In genomic region chr3:52108302-52109232, GRCh38 we compare ENCODE assay signal across 10 cellular contexts. TPM values are rescaled to one million over a fixed set of nuclear protein-coding genes. Genes with fewer than 3 reads are reported as not detected.
A peak's percentile ranks its signal among the peaks of the same experiment; 100 is the strongest.
DNase-seq lines count a peak whose midpoint lies in the region; TF ChIP-seq lines count a peak whose summit lies in the region.
"Had no signal": no experiment of that assay in that cellular context is flagged by ENCODE, and none has a peak within 500 bp of the region (broad histone marks: within the 10 kb centered on the region; RNA-seq: fewer than 3 reads in every experiment).

No MANE protein-coding gene starts in this region.

- H2BK120ac ChIP-seq in mesendoderm (ENCODE audit: low read depth, low read length): no peak overlapping the region

- H3K56ac ChIP-seq in mesendoderm (ENCODE audit: low read length): no peak overlapping the region

- H2BK5ac ChIP-seq in mesendoderm (ENCODE audit: low read length): no peak overlapping the region

- H3K4me3 Mint-ChIP-seq in MCF 10A (ENCODE audit: unreplicated experiment): no peak overlapping the region
- no peak overlapping the region for H3K4me3 Mint-ChIP-seq in CD8-positive, alpha-beta memory T cell
- H3K4me3 Mint-ChIP-seq: activated naive CD8-positive, alpha-beta T cell had no signal

- H4K8ac ChIP-seq in mesendoderm (ENCODE audit: low read depth, low read length): no peak overlapping the region

- H3K18ac ChIP-seq in mesendoderm (ENCODE audit: low read length): no peak overlapping the region

- WGBS in mammary epithelial cell (ENCODE audit: low coverage, missing lambda C conversion rate): 94% methylated on average over 19 of the region's 20 CpGs
- WGBS in mesendoderm (ENCODE audit: extremely low coverage, insufficient coverage, low lambda C conversion rate): no CpG with 5 or more reads among the region's 20 CpGs

- in situ Hi-C loops in mammary epithelial cell (cut with MboI; ENCODE audit: low sequenced_read_pairs in 2 of 2): no loop called here

- DNase-seq in MCF 10A (ENCODE audit: unreplicated experiment) (no peak), mammary epithelial cell (no peak), mesendoderm (peak; percentile 35), glomerular visceral epithelial cell (ENCODE audit: extremely low spot score) (no peak), NCI-H1105 treated with DMSO at 0.1 percent for 48 hours (lab: John Stamatoyannopoulos, UW) (no peak), H4 (ENCODE audit: low spot score) (no peak)
- no peak for DNase-seq in CD8-positive, alpha-beta memory T cell
- DNase-seq: SHP77 had no signal

- peaks cover 7% of the 10 kb centered on the region for H3K4me1 Mint-ChIP-seq in MCF 10A (ENCODE audit: insufficient read depth, unreplicated experiment)
- H3K4me1 Mint-ChIP-seq in CD8-positive, alpha-beta memory T cell: peaks cover 0 to 3% (median 0%) of the 10 kb centered on the region in 3 donors

- H3K27ac ChIP-seq in mammary epithelial cell (ENCODE audit: insufficient read depth, low read depth, low read length) (no peak overlapping the region), cingulate gyrus (ENCODE audit: low read depth, low read length) (peak overlapping the region; percentile 89), mesendoderm (ENCODE audit: low read depth, low read length) (no peak overlapping the region)
- no peak overlapping the region for H3K27ac ChIP-seq in CD8-positive, alpha-beta memory T cell (ENCODE audit: low read depth, low read length)

- BruUV-seq in MCF 10A (replicated peaks; lab: Mats Ljungman, UMichigan) (no TSS peak), mammary epithelial cell (replicated peaks; lab: Mats Ljungman, UMichigan) (no TSS peak)

- no peak overlapping the region for H4K5ac ChIP-seq in mesendoderm (ENCODE audit: low read length)

- H3K4me1 ChIP-seq in mammary epithelial cell (ENCODE audit: insufficient read depth, low read length) (peaks cover 21% of the 10 kb centered on the region), mesendoderm (ENCODE audit: control insufficient read depth, low read depth, low read length) (no peaks in the 10 kb centered on the region)
- no peaks in the 10 kb centered on the region for H3K4me1 ChIP-seq in CD8-positive, alpha-beta memory T cell (ENCODE audit: insufficient read depth, low read length)

- peak overlapping the region; percentile 39 for H3K27ac Mint-ChIP-seq in MCF 10A (ENCODE audit: low read depth, unreplicated experiment)
- no peak overlapping the region for H3K27ac Mint-ChIP-seq in CD8-positive, alpha-beta memory T cell
- H3K27ac Mint-ChIP-seq: activated naive CD8-positive, alpha-beta T cell had no signal

- no peak overlapping the region for H2AK5ac ChIP-seq in mesendoderm (ENCODE audit: low read length)

- no peak overlapping the region for H2AFZ ChIP-seq in mammary epithelial cell (ENCODE audit: low read depth, low read length)

- no peaks in the 10 kb centered on the region for H3K27me3 ChIP-seq in mammary epithelial cell (ENCODE audit: insufficient read depth, low read length)
- H3K27me3 ChIP-seq in mesendoderm (ENCODE audit: insufficient read depth, low read length, poor library complexity): no peaks in the 10 kb centered on the region
- no peaks in the 10 kb centered on the region for H3K27me3 ChIP-seq in CD8-positive, alpha-beta memory T cell (ENCODE audit: insufficient read depth, low read length, poor library complexity, severe bottlenecking)

- H3K27me3 Mint-ChIP-seq in MCF 10A (ENCODE audit: insufficient read depth, unreplicated experiment): no peaks in the 10 kb centered on the region
- no peaks in the 10 kb centered on the region for H3K27me3 Mint-ChIP-seq in CD8-positive, alpha-beta memory T cell
- H3K27me3 Mint-ChIP-seq: activated naive CD8-positive, alpha-beta T cell had no signal

- H3K4ac ChIP-seq in mesendoderm (ENCODE audit: low read depth, low read length): no peak overlapping the region

- H3K79me1 ChIP-seq in mesendoderm (ENCODE audit: low read length): no peaks in the 10 kb centered on the region

- no peak overlapping the region for H3K4me2 ChIP-seq in mammary epithelial cell (ENCODE audit: insufficient read depth, low read depth, low read length)
- H3K4me2 ChIP-seq in mesendoderm (ENCODE audit: low read length): no peak overlapping the region

- peaks cover 11% of the 10 kb centered on the region for H3K36me3 Mint-ChIP-seq in MCF 10A (ENCODE audit: insufficient read depth, unreplicated experiment)
- H3K36me3 Mint-ChIP-seq in CD8-positive, alpha-beta memory T cell: no peaks in the 10 kb centered on the region

- H3K36me3 ChIP-seq in mammary epithelial cell (ENCODE audit: insufficient read depth, low read length) (no peaks in the 10 kb centered on the region), mesendoderm (ENCODE audit: control insufficient read depth, insufficient read depth, low read length) (no peaks in the 10 kb centered on the region)
- H3K36me3 ChIP-seq in CD8-positive, alpha-beta memory T cell (ENCODE audit: insufficient read depth, low read length): no peaks in the 10 kb centered on the region

- POLR2A ChIA-PET in MCF 10A (lab: Yijun Ruan, JAX): interaction anchor here (0.8 to 0.9 kb wide), 3 partner anchors 8 to 24 kb away, joined by 3 to 7 read pairs (median 4); no protein-coding TSS in a partner anchor
- POLR2A ChIA-PET in CD8-positive, alpha-beta memory T cell (lab: Charles Lee): no interaction called here

- dilution Hi-C loops in mammary epithelial cell (cut with HindIII; ENCODE audit: low sequenced_read_pairs): no loop called here

- H4K20me1 ChIP-seq in mammary epithelial cell (ENCODE audit: insufficient read depth, low read length): no peaks in the 10 kb centered on the region

- TF ChIP-seq CTCF in MCF 10A (IDR thresholded peaks at IDR 0.05; ENCODE audit: unreplicated experiment) (no peak), mammary epithelial cell (conservative IDR thresholded peaks at IDR 0.05 in 1 of 2, IDR thresholded peaks at IDR 0.05 in 1 of 2; ENCODE audit: extremely low read depth in 1 of 2, insufficient read depth in 1 of 2, low read depth in 1 of 2, low read length in 2 of 2) (no peak)

- H3K9me3 Mint-ChIP-seq in MCF 10A (ENCODE audit: unreplicated experiment): no peaks in the 10 kb centered on the region
- H3K9me3 Mint-ChIP-seq in CD8-positive, alpha-beta memory T cell: no peaks in the 10 kb centered on the region

- H3K9ac ChIP-seq in mammary epithelial cell (ENCODE audit: insufficient read depth, low read length): no peak overlapping the region
- no peak overlapping the region for H3K9ac ChIP-seq in mesendoderm (ENCODE audit: low read length)

- no peak overlapping the region for H3K4me3 ChIP-seq in mammary epithelial cell (replicated peaks in 1 of 3; ENCODE audit: insufficient read depth in 1 of 3, low read depth in 2 of 3, low read length in 3 of 3)
- no peak overlapping the region for H3K4me3 ChIP-seq in mesendoderm (ENCODE audit: low read length)
- no peak overlapping the region for H3K4me3 ChIP-seq in CD8-positive, alpha-beta memory T cell (ENCODE audit: low read length)

- no peaks in the 10 kb centered on the region for H3K9me3 ChIP-seq in mammary epithelial cell (replicated peaks; ENCODE audit: insufficient read depth, low read length)
- H3K9me3 ChIP-seq in CD8-positive, alpha-beta memory T cell (ENCODE audit: low read length): no peaks in the 10 kb centered on the region

- no peak overlapping the region for H2BK15ac ChIP-seq in mesendoderm (replicated peaks; ENCODE audit: low read depth)

- H3K79me2 ChIP-seq in mammary epithelial cell (ENCODE audit: insufficient read depth, low read length): no peaks in the 10 kb centered on the region
- no peaks in the 10 kb centered on the region for H3K79me2 ChIP-seq in mesendoderm (ENCODE audit: control insufficient read depth, insufficient read depth, low read length)

- H3K23ac ChIP-seq in mesendoderm (ENCODE audit: low read length): no peak overlapping the region

- intact Hi-C loops in MCF 10A (cut with micrococcal nuclease) (no loop called here), mammary epithelial cell (cut with micrococcal nuclease) (no loop called here)

- CTCF ChIA-PET in MCF 10A (lab: Yijun Ruan, JAX): interaction anchor here (0.7 to 2.2 kb wide), 4 partner anchors 13 to 55 kb away, joined by 3 to 14 read pairs (median 8); no protein-coding TSS in a partner anchor
- CTCF ChIA-PET in mammary epithelial cell (lab: Charles Lee; ENCODE audit: low non-redundant PET): no interaction called here
- CTCF ChIA-PET in CD8-positive, alpha-beta memory T cell (lab: Charles Lee): interaction anchor here (1.0 kb wide), 1 partner anchor 107 kb away, joined by 4 read pairs; no protein-coding TSS in a partner anchor

RNA-seq across cellular contexts. Expression of gene POC1A, which starts 45.7 kb away (rescaled TPM):
- total RNA-seq in MCF 10A (2022) (7.5 and 9.8 TPM in 2 replicates), mammary epithelial cell (10 to 100 TPM in 1 of 2 donors, 1 to 10 TPM in 1; 2.8 to 21.5 TPM)
- polyA plus RNA-seq in mammary epithelial cell: 22.2 TPM
- 17.2 TPM for polyA minus RNA-seq in mammary epithelial cell
- polyA plus RNA-seq in mesendoderm (2013, experiment 1 of 2): 14.1 TPM
- 13.8 TPM for polyA plus RNA-seq in mesendoderm (2013, experiment 2 of 2)
- 5.9 and 8.1 TPM in 2 replicates for total RNA-seq in H4 (2014; rRNA removed; shearing (Covaris generic))
- total RNA-seq in CD8-positive, alpha-beta memory T cell: 10 to 100 TPM; 22.6 to 22.7 TPM
- polyA plus RNA-seq in CD8-positive, alpha-beta memory T cell: 1.5 TPM

RNA-seq across cellular contexts. Expression of gene DUSP7, which starts 52.2 kb away (rescaled TPM):
- total RNA-seq in MCF 10A (2022) (67.4 and 69.1 TPM in 2 replicates), mammary epithelial cell (100 to 1,000 TPM in 1 of 2 donors, 10 to 100 TPM in 1; 64.7 to 167 TPM)
- polyA plus RNA-seq in mammary epithelial cell: 212 TPM
- 293 TPM for polyA minus RNA-seq in mammary epithelial cell
- polyA plus RNA-seq in mesendoderm (2013, experiment 1 of 2): 13.1 TPM
- polyA plus RNA-seq in mesendoderm (2013, experiment 2 of 2): 13.9 TPM
- 4.3 and 6.2 TPM in 2 replicates for total RNA-seq in H4 (2014; rRNA removed; shearing (Covaris generic))
- 10 to 100 TPM; 26.3 to 27.2 TPM for total RNA-seq in CD8-positive, alpha-beta memory T cell
- polyA plus RNA-seq in CD8-positive, alpha-beta memory T cell: 7.2 TPM
